In the genomic region with DNA sequence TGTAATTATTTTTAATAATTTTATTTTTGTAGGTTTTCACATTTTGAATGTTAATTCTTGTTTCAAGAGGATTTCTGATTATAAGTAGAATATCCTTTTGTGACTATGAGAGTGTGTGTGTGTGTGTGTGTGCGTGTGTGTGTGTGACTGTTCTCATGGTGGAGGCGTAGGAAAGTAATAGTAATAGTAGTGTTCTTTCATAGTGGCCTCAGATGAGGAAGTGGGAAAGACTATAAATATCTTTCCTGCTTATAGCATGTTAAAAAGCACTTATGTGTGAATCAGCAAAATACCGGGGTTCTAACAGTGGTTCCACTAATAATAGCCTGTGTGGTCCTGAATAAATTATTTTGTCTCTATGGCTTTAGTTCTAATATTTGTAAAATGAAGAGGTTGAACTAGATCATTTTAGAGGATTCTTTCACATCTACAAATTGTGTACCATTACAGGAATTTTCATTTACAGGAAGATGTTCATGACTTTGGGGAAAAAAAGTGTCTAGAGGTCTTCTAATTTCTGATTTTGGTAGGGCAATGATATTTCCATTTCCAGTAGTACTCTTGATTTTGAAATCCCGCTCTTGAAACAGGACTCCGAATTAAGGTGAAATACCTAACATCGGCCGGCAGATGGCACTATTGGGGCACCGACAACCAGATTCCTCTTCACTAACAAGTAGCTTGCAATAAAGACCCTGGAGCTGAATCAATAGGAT, we compare ENCODE assay signal across 8 cellular contexts.
DNase-seq lines count a peak whose midpoint lies in the region; ATAC-seq, FAIRE-seq and TF ChIP-seq lines count a peak whose summit lies in the region.

No MANE protein-coding gene starts in this region.

- peak; percentile 78 for TF ChIP-seq CTCF in brain microvascular endothelial cell (IDR thresholded peaks at IDR 0.05; ENCODE audit: low read depth, low read length, missing control alignments)

- H3K4me3 ChIP-seq in brain microvascular endothelial cell (ENCODE audit: low read depth, low read length) = no peak overlapping the region

- in situ Hi-C loops in brain microvascular endothelial cell (cut with HindIII; ENCODE audit: low pct_ligation_motif_present, low sequenced_read_pairs) = no loop called here

- no peaks in the 10 kb centered on the region for H3K27me3 ChIP-seq in brain microvascular endothelial cell (replicated peaks)

- no peak overlapping the region for H3K27ac ChIP-seq in brain microvascular endothelial cell

- peak; percentile 90 for ATAC-seq in HG02623 (IDR thresholded peaks at IDR 0.05; ENCODE audit: unreplicated experiment)

- no peaks in the 10 kb centered on the region for H3K36me3 ChIP-seq in brain microvascular endothelial cell (replicated peaks)

- FAIRE-seq in TTC549 (lab: Jason Lieb, UNC) = peak; percentile 75
- FAIRE-seq in islet of Langerhans (lab: Jason Lieb, UNC) = peak; percentile 99

- DNase-seq in activated gamma-delta T cell treated with Interleukin-2 at 50 U/mL for 16 hours (peak; percentile 59), activated gamma-delta T cell (lab: John Stamatoyannopoulos, UW) (no peak), NCI-H1092 treated with DMSO at 0.1 percent for 48 hours (lab: John Stamatoyannopoulos, UW) (peak; percentile 72), brain microvascular endothelial cell (peak; percentile 57)
- peak; percentile 74 to 78 for DNase-seq in stimulated activated CD4-positive, alpha-beta T cell treated with anti-CD3 and anti-CD28 coated beads, Interleukin-2, amount 100 ng/mL, for 24 hours
